In the genomic region with DNA sequence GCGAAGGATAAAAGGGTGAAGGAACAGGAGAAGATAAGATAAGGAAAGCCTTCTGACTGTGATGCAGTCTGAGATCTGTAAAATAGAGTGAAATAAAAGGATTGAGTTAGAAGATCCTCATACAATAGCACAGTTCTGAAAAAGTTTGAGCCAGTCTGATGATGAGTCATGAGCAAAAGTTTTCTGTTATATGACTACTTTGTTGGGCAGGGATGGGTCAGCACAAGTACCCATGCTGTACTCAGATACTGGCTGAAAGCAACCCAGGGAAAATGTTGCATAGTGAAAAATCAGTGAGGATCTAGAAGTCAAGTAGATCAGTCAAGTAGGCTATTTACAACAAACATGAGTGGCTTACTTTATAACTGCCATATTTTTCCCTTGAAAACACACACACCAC, we compare ENCODE assay signal across 21 cellular contexts.
DNase-seq lines count a peak whose midpoint lies in the region; ATAC-seq and TF ChIP-seq lines count a peak whose summit lies in the region.
"Had no signal": no experiment of that assay in that cellular context is flagged by ENCODE, and none has a peak within 500 bp of the region (broad histone marks: within the 10 kb centered on the region; RNA-seq: fewer than 3 reads in every experiment).

No MANE protein-coding gene starts in this region.

- H3K27ac ChIP-seq in mammary epithelial cell (ENCODE audit: insufficient read depth, low read depth, low read length), result no peak overlapping the region
- H3K27ac ChIP-seq: ascending aorta, KMS-11, left ventricle myocardium inferior, VCaP had no signal

- no peaks in the 10 kb centered on the region for H3K36me3 ChIP-seq in mammary epithelial cell (ENCODE audit: insufficient read depth, low read length)
- H3K36me3 ChIP-seq: ascending aorta, left ventricle myocardium inferior had no signal

- no peak overlapping the region for H3K4me3 ChIP-seq in mammary epithelial cell (replicated peaks in 1 of 3; ENCODE audit: insufficient read depth in 1 of 3, low read depth in 2 of 3, low read length in 3 of 3)
- H3K4me3 ChIP-seq: ascending aorta, left ventricle myocardium inferior had no signal

- WGBS in mammary epithelial cell (ENCODE audit: low coverage, missing lambda C conversion rate), result 100% methylated on average over 1 of the region's 1 CpG

- H3K27me3 ChIP-seq in mammary epithelial cell (ENCODE audit: insufficient read depth, low read length), result no peaks in the 10 kb centered on the region
- H3K27me3 ChIP-seq: ascending aorta had no signal

- H3K9me3 ChIP-seq in mammary epithelial cell (replicated peaks; ENCODE audit: insufficient read depth, low read length), result no peaks in the 10 kb centered on the region
- H3K9me3 ChIP-seq: ascending aorta had no signal

- dilution Hi-C loops in mammary epithelial cell (cut with HindIII; ENCODE audit: low sequenced_read_pairs), result no loop called here

- no peaks in the 10 kb centered on the region for H4K20me1 ChIP-seq in mammary epithelial cell (ENCODE audit: insufficient read depth, low read length)

- no peak overlapping the region for H3K9ac ChIP-seq in mammary epithelial cell (ENCODE audit: insufficient read depth, low read length)
- H3K9ac ChIP-seq: KMS-11 had no signal

- no TSS peak for BruUV-seq in mammary epithelial cell (replicated peaks; lab: Mats Ljungman, UMichigan)

- intact Hi-C loops in mammary epithelial cell (cut with micrococcal nuclease), result no loop called here

- CTCF ChIA-PET in mammary epithelial cell (lab: Charles Lee; ENCODE audit: low non-redundant PET), result no interaction called here

- no peak for TF ChIP-seq CTCF in mammary epithelial cell (conservative IDR thresholded peaks at IDR 0.05 in 1 of 2, IDR thresholded peaks at IDR 0.05 in 1 of 2; ENCODE audit: extremely low read depth in 1 of 2, insufficient read depth in 1 of 2, low read depth in 1 of 2, low read length in 2 of 2)

- DNase-seq in ELR (ENCODE audit: low read depth) (peak; percentile 46), OCI-M1 (lab: John Stamatoyannopoulos, UW) (peak; percentile 48), mammary epithelial cell (peak; percentile 41), iris pigment epithelial cell (ENCODE audit: low read depth) (peak; percentile 26), NOMO-1 treated with DMSO at 0.1 percent for 48 hours (lab: John Stamatoyannopoulos, UW; ENCODE audit: unreplicated experiment) (no peak), putamen (ENCODE audit: low spot score) (no peak)
- DNase-seq: cortex of kidney; DMS 273 treated with DMSO at 0.1 percent for 48 hours; left ventricle myocardium inferior; NCI-H1105; NCI-H2081 treated with DMSO at 0.1 percent for 48 hours; NCI-H524; SHP77; stimulated activated CD8-positive, alpha-beta memory T cell treated with anti-CD3 and anti-CD28 coated beads, Interleukin-4, amount 100 ng/mL, for 48 hours; T-cell had no signal

- H2AFZ ChIP-seq in mammary epithelial cell (ENCODE audit: low read depth, low read length), result no peak overlapping the region

- peaks cover 6% of the 10 kb centered on the region for H3K4me1 ChIP-seq in mammary epithelial cell (ENCODE audit: insufficient read depth, low read length)
- H3K4me1 ChIP-seq: ascending aorta, left ventricle myocardium inferior had no signal

- ATAC-seq in HG03025 (IDR thresholded peaks at IDR 0.05; ENCODE audit: low FRiP score, unreplicated experiment), result no peak
- no peak for ATAC-seq in HG02884 (IDR thresholded peaks at IDR 0.05; ENCODE audit: unreplicated experiment)
- ATAC-seq: HCT116, T-cell had no signal

- H3K4me2 ChIP-seq in mammary epithelial cell (ENCODE audit: insufficient read depth, low read depth, low read length), result no peak overlapping the region
- H3K4me2 ChIP-seq: KMS-11 had no signal

- in situ Hi-C loops in mammary epithelial cell (cut with MboI; ENCODE audit: low sequenced_read_pairs in 2 of 2), result no loop called here

- no peaks in the 10 kb centered on the region for H3K79me2 ChIP-seq in mammary epithelial cell (ENCODE audit: insufficient read depth, low read length)

Comparison
In these comparisons a context has a peak if more than half of its experiments do, and no peak if none do; other contexts are left out.
1. DNase-seq: peak in ELR (single experiment), OCI-M1 (single experiment), mammary epithelial cell (single experiment) and iris pigment epithelial cell (single experiment); none in NOMO-1 treated with DMSO at 0.1 percent for 48 hours (single experiment) and putamen (single experiment).